9 cellular contexts compared by ENCODE assay signal in genomic region chr22:28075260-28075981, GRCh38.
DNase-seq lines count a peak whose midpoint lies in the region; ATAC-seq and TF ChIP-seq lines count a peak whose summit lies in the region.
"Had no signal": no experiment of that assay in that cellular context is flagged by ENCODE, and none has a peak within 500 bp of the region (broad histone marks: within the 10 kb centered on the region; RNA-seq: fewer than 3 reads in every experiment).

No MANE protein-coding gene starts in this region.

- no peaks in the 10 kb centered on the region for H3K9me3 Mint-ChIP-seq in activated naive CD4-positive, alpha-beta T cell treated with anti-CD3 and anti-CD28 coated beads, Interleukin-2, amount 10 ng/mL, durations not matched to agents 7 days and 5 days

- no peak for ATAC-seq in HG03108 (IDR thresholded peaks at IDR 0.05; ENCODE audit: unreplicated experiment)

- H3K27me3 ChIP-seq in BJ (ENCODE audit: control insufficient read depth, insufficient read depth, low read length), result no peaks in the 10 kb centered on the region

- CTCF ChIA-PET in BJ (lab: Yijun Ruan, JAX), result interaction anchor here (1.0 to 2.0 kb wide), 3 partner anchors 24 to 381 kb away, joined by 3 to 9 read pairs (median 4); no protein-coding TSS in a partner anchor
- CTCF ChIA-PET in activated naive CD4-positive, alpha-beta T cell treated with anti-CD3 and anti-CD28 coated beads, Interleukin-2, amount 10 ng/mL, durations not matched to agents 7 days and 5 days (lab: Charles Lee), result interaction anchor here (0.7 kb wide), 1 partner anchor 799 kb away, joined by 4 read pairs; no protein-coding TSS in a partner anchor

- H3K36me3 ChIP-seq in BJ (ENCODE audit: control insufficient read depth, insufficient read depth, low read length), result no peaks in the 10 kb centered on the region

- peaks cover 5% of the 10 kb centered on the region for H3K27me3 Mint-ChIP-seq in activated naive CD4-positive, alpha-beta T cell treated with anti-CD3 and anti-CD28 coated beads, Interleukin-2, amount 10 ng/mL, durations not matched to agents 7 days and 5 days

- DNase-seq in BJ (ENCODE audit: low read depth) (peak; percentile 57), RPMI7951 (ENCODE audit: low read depth) (peak; percentile 84), fibroblast of the conjunctiva (ENCODE audit: low read depth) (peak; percentile 61), occipital lobe (lab: John Stamatoyannopoulos, UW) (peak; percentile 26), T-helper 2 cell (no peak)
- DNase-seq in activated CD4-positive, alpha-beta T cell treated with anti-CD3 and anti-CD28 coated beads for 4 hours, result no peak
- no peak for DNase-seq in activated naive CD4-positive, alpha-beta T cell treated with anti-CD3 and anti-CD28 coated beads, Interleukin-2, amount 10 ng/mL, durations not matched to agents 7 days and 5 days

- POLR2A ChIA-PET in BJ (lab: Charles Lee), result no interaction called here

- H3K27ac Mint-ChIP-seq in activated naive CD4-positive, alpha-beta T cell treated with anti-CD3 and anti-CD28 coated beads, Interleukin-2, amount 10 ng/mL, durations not matched to agents 7 days and 5 days, result no peak overlapping the region

- TF ChIP-seq CTCF in BJ (IDR thresholded peaks at IDR 0.05; ENCODE audit: insufficient read depth, low read depth, low read length), result no peak

- no peaks in the 10 kb centered on the region for H3K4me1 Mint-ChIP-seq in activated naive CD4-positive, alpha-beta T cell treated with anti-CD3 and anti-CD28 coated beads, Interleukin-2, amount 10 ng/mL, durations not matched to agents 7 days and 5 days

- H3K4me3 Mint-ChIP-seq in activated naive CD4-positive, alpha-beta T cell treated with anti-CD3 and anti-CD28 coated beads, Interleukin-2, amount 10 ng/mL, durations not matched to agents 7 days and 5 days, result no peak overlapping the region

- no peaks in the 10 kb centered on the region for H3K36me3 Mint-ChIP-seq in activated naive CD4-positive, alpha-beta T cell treated with anti-CD3 and anti-CD28 coated beads, Interleukin-2, amount 10 ng/mL, durations not matched to agents 7 days and 5 days

- no peak overlapping the region for H3K4me3 ChIP-seq in BJ (ENCODE audit: low read depth, low read length)
- H3K4me3 ChIP-seq: PC-9 had no signal

Comparison
In these comparisons a context has a peak if more than half of its experiments do, and no peak if none do; other contexts are left out.
1. DNase-seq: peak in BJ (single experiment), RPMI7951 (single experiment), fibroblast of the conjunctiva (single experiment) and occipital lobe (single experiment); none in activated CD4-positive, alpha-beta T cell treated with anti-CD3 and anti-CD28 coated beads for 4 hours (0 of 2), T-helper 2 cell (0 of 5) and activated naive CD4-positive, alpha-beta T cell treated with anti-CD3 and anti-CD28 coated beads, Interleukin-2, amount 10 ng/mL, durations not matched to agents 7 days and 5 days (single experiment).